1 cellular context compared by ENCODE assay signal in the genomic region with DNA sequence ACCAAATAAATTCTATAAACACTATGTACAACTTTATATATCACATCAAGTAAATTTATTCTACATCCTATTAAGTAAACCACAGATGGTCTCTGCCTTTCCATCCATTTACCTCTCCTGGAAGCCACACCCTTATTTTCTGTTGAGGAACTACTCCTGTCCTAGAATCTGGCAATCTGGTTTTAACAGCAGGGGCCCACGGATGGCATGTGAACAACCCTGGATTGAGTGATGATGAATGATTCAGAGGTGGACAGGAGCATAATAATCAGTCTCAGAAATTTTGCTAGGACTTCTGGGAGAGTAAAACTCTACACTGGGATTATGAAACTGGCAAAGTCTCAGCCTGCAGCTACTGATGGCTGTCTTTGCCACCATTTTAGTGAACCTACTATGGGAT.
TF ChIP-seq lines count a peak whose summit lies in the region.

No MANE protein-coding gene starts in this region.

TF ChIP-seq in IMR-90, 13 proteins besides CTCF, POLR2A, EP300 and RAD21:
- no peak for TF ChIP-seq SMC3 (IDR thresholded peaks at IDR 0.05; ENCODE audit: low read depth, low read length)
- TF ChIP-seq, protein P1, sequence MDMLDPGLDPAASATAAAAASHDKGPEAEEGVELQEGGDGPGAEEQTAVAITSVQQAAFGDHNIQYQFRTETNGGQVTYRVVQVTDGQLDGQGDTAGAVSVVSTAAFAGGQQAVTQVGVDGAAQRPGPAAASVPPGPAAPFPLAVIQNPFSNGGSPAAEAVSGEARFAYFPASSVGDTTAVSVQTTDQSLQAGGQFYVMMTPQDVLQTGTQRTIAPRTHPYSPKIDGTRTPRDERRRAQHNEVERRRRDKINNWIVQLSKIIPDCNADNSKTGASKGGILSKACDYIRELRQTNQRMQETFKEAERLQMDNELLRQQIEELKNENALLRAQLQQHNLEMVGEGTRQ (IDR thresholded peaks at IDR 0.05; ENCODE audit: low read depth, low read length), result no peak
- no peak for TF ChIP-seq RCOR1 (IDR thresholded peaks at IDR 0.05; ENCODE audit: insufficient replicate concordance, low read length)
- no peak for TF ChIP-seq CHD1 (IDR thresholded peaks at IDR 0.05; ENCODE audit: low read depth, low read length)
- TF ChIP-seq BHLHE40 (IDR thresholded peaks at IDR 0.05; ENCODE audit: low read depth, low read length), result no peak
- TF ChIP-seq, protein P2, sequence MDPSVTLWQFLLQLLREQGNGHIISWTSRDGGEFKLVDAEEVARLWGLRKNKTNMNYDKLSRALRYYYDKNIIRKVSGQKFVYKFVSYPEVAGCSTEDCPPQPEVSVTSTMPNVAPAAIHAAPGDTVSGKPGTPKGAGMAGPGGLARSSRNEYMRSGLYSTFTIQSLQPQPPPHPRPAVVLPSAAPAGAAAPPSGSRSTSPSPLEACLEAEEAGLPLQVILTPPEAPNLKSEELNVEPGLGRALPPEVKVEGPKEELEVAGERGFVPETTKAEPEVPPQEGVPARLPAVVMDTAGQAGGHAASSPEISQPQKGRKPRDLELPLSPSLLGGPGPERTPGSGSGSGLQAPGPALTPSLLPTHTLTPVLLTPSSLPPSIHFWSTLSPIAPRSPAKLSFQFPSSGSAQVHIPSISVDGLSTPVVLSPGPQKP (IDR thresholded peaks at IDR 0.05; ENCODE audit: borderline replicate concordance, low read depth, low read length), result no peak
- TF ChIP-seq RFX5 (IDR thresholded peaks at IDR 0.05; ENCODE audit: low read depth, low read length), result no peak
- TF ChIP-seq MXI1 (IDR thresholded peaks at IDR 0.05; ENCODE audit: borderline replicate concordance, low read depth, low read length), result no peak
- no peak for TF ChIP-seq CEBPB (IDR thresholded peaks at IDR 0.05; ENCODE audit: low read depth, low read length)
- TF ChIP-seq FOS (IDR thresholded peaks at IDR 0.05; ENCODE audit: low read depth, low read length), result no peak
- no peak for TF ChIP-seq MAFK (IDR thresholded peaks at IDR 0.05; ENCODE audit: low read depth, low read length)
- TF ChIP-seq MAZ (IDR thresholded peaks at IDR 0.05; ENCODE audit: borderline replicate concordance, low read depth, low read length), result no peak
- no peak for TF ChIP-seq NFE2L2 (IDR thresholded peaks at IDR 0.05; ENCODE audit: low read depth, low read length)
